1 cellular context compared by ENCODE assay signal in genomic region chr16:87778830-87779579, GRCh38.
TF ChIP-seq lines count a peak whose summit lies in the region.

No MANE protein-coding gene starts in this region.

TF ChIP-seq in HepG2, 621 proteins besides CTCF, POLR2A, EP300 and RAD21 (continued from another document and continues in another):
- TF ChIP-seq DMTF1 (CRISPR knock-in tag; IDR thresholded peaks at IDR 0.05) = no peak
- TF ChIP-seq ZNF720 (CRISPR knock-in tag; IDR thresholded peaks at IDR 0.05) = 0 out of 2 replicates have a peak, but pooled peaks have one; percentile 10
- peak; percentile 74 for TF ChIP-seq BHLHE40 (IDR thresholded peaks at IDR 0.05; ENCODE audit: low read length)
- peak; percentile 59; the same call in 1 of the 2 replicates for TF ChIP-seq ZNF143 (CRISPR knock-in tag; IDR thresholded peaks at IDR 0.05)
- TF ChIP-seq MTERF4 (CRISPR knock-in tag; IDR thresholded peaks at IDR 0.05) = peak; percentile 94; the same call in 1 of the 2 replicates
- TF ChIP-seq ELK4 (CRISPR knock-in tag; IDR thresholded peaks at IDR 0.05; ENCODE audit: borderline replicate concordance) = no peak
- 0 out of 2 replicates have a peak, but pooled peaks have one; percentile 34 for TF ChIP-seq ZNF616 (CRISPR knock-in tag; IDR thresholded peaks at IDR 0.05; ENCODE audit: low read depth)
- peak; percentile 75 for TF ChIP-seq ARNTL (CRISPR knock-in tag; IDR thresholded peaks at IDR 0.05)
- TF ChIP-seq ZNF710 (CRISPR knock-in tag; IDR thresholded peaks at IDR 0.05; ENCODE audit: borderline replicate concordance) = peak; percentile 66; the same call in 1 of the 2 replicates
- TF ChIP-seq GFI1 (CRISPR knock-in tag; IDR thresholded peaks at IDR 0.05; ENCODE audit: borderline replicate concordance) = peak; percentile 95
- TF ChIP-seq U2AF2 (IDR thresholded peaks at IDR 0.05; ENCODE audit: low read depth, low read length) = no peak
- TF ChIP-seq ZNF576 (CRISPR knock-in tag; IDR thresholded peaks at IDR 0.05) = no peak
- TF ChIP-seq ZNF569 (CRISPR knock-in tag; IDR thresholded peaks at IDR 0.05; ENCODE audit: borderline replicate concordance) = no peak
- TF ChIP-seq PRDM4 (CRISPR knock-in tag; IDR thresholded peaks at IDR 0.05; ENCODE audit: borderline replicate concordance) = no peak
- TF ChIP-seq ZBTB39 (CRISPR knock-in tag; IDR thresholded peaks at IDR 0.05) = no peak
- TF ChIP-seq U2AF1 (optimal IDR thresholded peaks at IDR 0.05; ENCODE audit: low read depth, low read length) = no peak
- TF ChIP-seq ZNF343 (CRISPR knock-in tag; IDR thresholded peaks at IDR 0.05) = no peak; the same call in 1 of the 2 replicates
- TF ChIP-seq IKZF5 (CRISPR knock-in tag; IDR thresholded peaks at IDR 0.05) = peak; percentile 96
- 0 out of 2 replicates have a peak, but pooled peaks have one; percentile 46 for TF ChIP-seq ZKSCAN1 (IDR thresholded peaks at IDR 0.05; ENCODE audit: low read length)
- no peak for TF ChIP-seq AHDC1 (CRISPR knock-in tag; IDR thresholded peaks at IDR 0.05; ENCODE audit: borderline replicate concordance)
- peak; percentile 83 for TF ChIP-seq HNF4A (CRISPR knock-in tag; IDR thresholded peaks at IDR 0.05)
- peak; percentile 97 for TF ChIP-seq BORCS8-MEF2B (CRISPR knock-in tag; IDR thresholded peaks at IDR 0.05)
- TF ChIP-seq JDP2 (CRISPR knock-in tag; IDR thresholded peaks at IDR 0.05; ENCODE audit: borderline replicate concordance) = no peak
- TF ChIP-seq ZNF850 (CRISPR knock-in tag; conservative IDR thresholded peaks at IDR 0.05) = no peak
- peak; percentile 67; the same call in 1 of the 2 replicates for TF ChIP-seq ZNF329 (CRISPR knock-in tag; IDR thresholded peaks at IDR 0.05; ENCODE audit: low read depth)
- TF ChIP-seq NR3C1 (CRISPR knock-in tag; IDR thresholded peaks at IDR 0.05) = 0 out of 2 replicates have a peak, but pooled peaks have one; percentile 25
- TF ChIP-seq ATF2 (CRISPR knock-in tag; IDR thresholded peaks at IDR 0.05) = peak; percentile 99
- TF ChIP-seq KLF12 (CRISPR knock-in tag; IDR thresholded peaks at IDR 0.05; ENCODE audit: borderline replicate concordance) = 0 out of 2 replicates have a peak, but pooled peaks have one; percentile 37
- TF ChIP-seq HMG20B (CRISPR knock-in tag; conservative IDR thresholded peaks at IDR 0.05) = peak; percentile 81
- TF ChIP-seq TFDP1 (CRISPR knock-in tag; IDR thresholded peaks at IDR 0.05; ENCODE audit: borderline replicate concordance) = peak; percentile 79
- no peak; the same call in 1 of the 2 replicates for TF ChIP-seq ZSCAN20 (CRISPR knock-in tag; IDR thresholded peaks at IDR 0.05; ENCODE audit: borderline replicate concordance)
